ENCODE assay signal across 8 cellular contexts in genomic region chr10:101301111-101301731, GRCh38. TPM values are rescaled to one million over a fixed set of nuclear protein-coding genes. Genes with fewer than 3 reads are reported as not detected.
DNase-seq lines count a peak whose midpoint lies in the region; ATAC-seq and TF ChIP-seq lines count a peak whose summit lies in the region.

No MANE protein-coding gene starts in this region.

- no peaks in the 10 kb centered on the region for H3K9me3 ChIP-seq in gastroesophageal sphincter

- peak; percentile 33 for DNase-seq in activated T-cell treated with anti-CD3 and anti-CD28 coated beads for 48 hours (ENCODE audit: low read depth)
- no peak for DNase-seq in activated T-cell treated with anti-CD3 and anti-CD28 coated beads for 4 hours
- DNase-seq in NCI-H2107 (lab: John Stamatoyannopoulos, UW) = peak; percentile 4
- DNase-seq in activated CD4-positive, alpha-beta T cell treated with anti-CD3 and anti-CD28 coated beads, Interleukin-2, amount 50 U/mL, for 1 hour = peak; percentile 28
- peak; percentile 40 for DNase-seq in stimulated activated CD4-positive, alpha-beta T cell treated with anti-CD3 and anti-CD28 coated beads, Interleukin-2, amount 100 ng/mL, for 48 hours

- WGBS in gastroesophageal sphincter (ENCODE audit: low coverage in 1 of 2), 2 donors = 22% methylated on average over 1 of the region's 2 CpGs; no CpG with 5 or more reads in 1 of the 2 donors

- ATAC-seq in gastroesophageal sphincter = no peak
- no peak for ATAC-seq in HG03378 (IDR thresholded peaks at IDR 0.05; ENCODE audit: unreplicated experiment)
- ATAC-seq in GM19023 (IDR thresholded peaks at IDR 0.05; ENCODE audit: unreplicated experiment) = no peak

- peaks cover 0 to 4% (median 0%) of the 10 kb centered on the region in 3 donors for H3K4me1 ChIP-seq in gastroesophageal sphincter

- no peak overlapping the region for H3K27ac ChIP-seq in gastroesophageal sphincter

- no peak for TF ChIP-seq EP300 in gastroesophageal sphincter (IDR thresholded peaks at IDR 0.05)

- TF ChIP-seq POLR2A in gastroesophageal sphincter (IDR thresholded peaks at IDR 0.05) = no peak

- peaks cover 94% of the 10 kb centered on the region for H3K27me3 ChIP-seq in gastroesophageal sphincter

- H3K4me3 ChIP-seq in gastroesophageal sphincter = no peak overlapping the region

- TF ChIP-seq CTCF in gastroesophageal sphincter (IDR thresholded peaks at IDR 0.05) = peak in 3 of 4 experiments; percentile 5 to 48 (median 18)

- H3K36me3 ChIP-seq in gastroesophageal sphincter = no peaks in the 10 kb centered on the region

RNA-seq across cellular contexts. Expression of gene BTRC, which starts 52.7 kb away (rescaled TPM):
- total RNA-seq in gastroesophageal sphincter = 10 to 100 TPM in 3 of 4 donors, 1 to 10 TPM in 1; 9.0 to 15.6 (median 14.1) TPM
